In genomic region chr2:219251656-219252055, GRCh38 we compare ENCODE assay signal across 6 cellular contexts. TPM values are rescaled to one million over a fixed set of nuclear protein-coding genes. Genes with fewer than 3 reads are reported as not detected.
DNase-seq lines count a peak whose midpoint lies in the region; ATAC-seq and TF ChIP-seq lines count a peak whose summit lies in the region.

No MANE protein-coding gene starts in this region.

- peak overlapping the region; percentile 92 for H3K4me3 ChIP-seq in Karpas-422 (ENCODE audit: low read length)

- no peak overlapping the region for H2AFZ ChIP-seq in Karpas-422 (ENCODE audit: low read length)

- H3K27me3 Mint-ChIP-seq in activated naive CD8-positive, alpha-beta T cell treated with anti-CD3 and anti-CD28 coated beads, Interleukin-2, amount 50 U/mL, for 24 hours = no peaks in the 10 kb centered on the region

- H3K9me2 ChIP-seq in Karpas-422 (replicated peaks; ENCODE audit: insufficient read depth, low read length) = no peaks in the 10 kb centered on the region

- no peaks in the 10 kb centered on the region for H3K9me3 ChIP-seq in Karpas-422 (ENCODE audit: low read length)

- H3K79me2 ChIP-seq in Karpas-422 (ENCODE audit: low read length) = peaks cover 30% of the 10 kb centered on the region

- TF ChIP-seq CTCF in GM20000 (IDR thresholded peaks at IDR 0.05; ENCODE audit: extremely low read depth, missing control alignments) = no peak

- peak overlapping the region; percentile 88 for H3K4me2 ChIP-seq in Karpas-422 (ENCODE audit: low read depth, low read length, poor library complexity, severe bottlenecking)

- ATAC-seq in activated naive CD8-positive, alpha-beta T cell treated with anti-CD3 and anti-CD28 coated beads, Interleukin-2, amount 50 U/mL, for 24 hours = no peak

- peaks cover 78% of the 10 kb centered on the region for H3K4me1 Mint-ChIP-seq in activated naive CD8-positive, alpha-beta T cell treated with anti-CD3 and anti-CD28 coated beads, Interleukin-2, amount 50 U/mL, for 24 hours

- H3K36me3 ChIP-seq in Karpas-422 (ENCODE audit: insufficient read depth, low read length) = no peaks in the 10 kb centered on the region; the same call in 1 of the 2 replicates

- peak overlapping the region; percentile 83 for H3K9ac ChIP-seq in Karpas-422 (ENCODE audit: low read length)

- H3K27me3 ChIP-seq in Karpas-422 (ENCODE audit: low read length) = no peaks in the 10 kb centered on the region

- no peak for DNase-seq in Karpas-422
- DNase-seq in activated naive CD8-positive, alpha-beta T cell treated with anti-CD3 and anti-CD28 coated beads, Interleukin-2, amount 50 U/mL, for 24 hours = no peak
- peak; percentile 36 for DNase-seq in posterior vena cava (ENCODE audit: low spot score)
- DNase-seq in NK-92 treated with Interleukin-12 subunit alpha and Interleukin-12 subunit beta, amount 100 ng/mL, for 24 hours (lab: John Stamatoyannopoulos, UW) = no peak
- no peak for DNase-seq in GM20000 (ENCODE audit: low spot score)
- no peak for DNase-seq in retina

- intact Hi-C loops in posterior vena cava (cut with DNase I) = no loop called here

- peaks cover 23% of the 10 kb centered on the region; the same call in 1 of the 2 replicates for H4K20me1 ChIP-seq in Karpas-422 (ENCODE audit: insufficient read depth, low read depth, low read length)

- H3K27ac Mint-ChIP-seq in activated naive CD8-positive, alpha-beta T cell treated with anti-CD3 and anti-CD28 coated beads, Interleukin-2, amount 50 U/mL, for 24 hours = peak overlapping the region; percentile 92

- peaks cover 59% of the 10 kb centered on the region for H3K36me3 Mint-ChIP-seq in activated naive CD8-positive, alpha-beta T cell treated with anti-CD3 and anti-CD28 coated beads, Interleukin-2, amount 50 U/mL, for 24 hours (ENCODE audit: low read depth)

- peak overlapping the region; percentile 71; the same call in 1 of the 2 replicates for H3K27ac ChIP-seq in Karpas-422 (ENCODE audit: low read length)

- peaks cover 69% of the 10 kb centered on the region for H3K4me1 ChIP-seq in Karpas-422 (ENCODE audit: low read length)

- peak overlapping the region; percentile 87 for H3K4me3 Mint-ChIP-seq in activated naive CD8-positive, alpha-beta T cell treated with anti-CD3 and anti-CD28 coated beads, Interleukin-2, amount 50 U/mL, for 24 hours

- no peaks in the 10 kb centered on the region for H3K9me3 Mint-ChIP-seq in activated naive CD8-positive, alpha-beta T cell treated with anti-CD3 and anti-CD28 coated beads, Interleukin-2, amount 50 U/mL, for 24 hours

RNA-seq across cellular contexts. Expression of gene TUBA4B, which starts 1.4 kb away (rescaled TPM):
- total RNA-seq in Karpas-422 (2014; rRNA removed; shearing (Covaris generic); ENCODE audit: low replicate concordance) = not detected in 2 replicates
- not detected for total RNA-seq in posterior vena cava

RNA-seq across cellular contexts. Expression of gene TUBA4A, which starts 2.1 kb away (rescaled TPM):
- 32.6 and 61.8 TPM in 2 replicates for total RNA-seq in Karpas-422 (2014; rRNA removed; shearing (Covaris generic); ENCODE audit: low replicate concordance)
- 10 to 100 TPM; 25.6 to 25.9 TPM for total RNA-seq in posterior vena cava

RNA-seq across cellular contexts. Expression of gene STK16, which starts 6.4 kb away (rescaled TPM):
- 22.8 and 30.7 TPM in 2 replicates for total RNA-seq in Karpas-422 (2014; rRNA removed; shearing (Covaris generic); ENCODE audit: low replicate concordance)
- total RNA-seq in posterior vena cava = 10 to 100 TPM; 15.8 to 16.5 TPM

RNA-seq across cellular contexts. Expression of gene GLB1L, which starts 6.4 kb away (rescaled TPM):
- total RNA-seq in Karpas-422 (2014; rRNA removed; shearing (Covaris generic); ENCODE audit: low replicate concordance) = 4.3 and 6.4 TPM in 2 replicates
- total RNA-seq in posterior vena cava = 1 to 10 TPM; 5.3 to 7.5 TPM

RNA-seq across cellular contexts. Expression of gene ANKZF1, which starts 22.1 kb away (rescaled TPM):
- total RNA-seq in Karpas-422 (2014; rRNA removed; shearing (Covaris generic); ENCODE audit: low replicate concordance) = 159 and 230 TPM in 2 replicates
- total RNA-seq in posterior vena cava = 10 to 100 TPM; 11.5 to 24.2 TPM
